16 cellular contexts compared by ENCODE assay signal in genomic region chr3:90011596-90011995, GRCh38.
"Had no signal": no experiment of that assay in that cellular context is flagged by ENCODE, and none has a peak within 500 bp of the region (broad histone marks: within the 10 kb centered on the region; RNA-seq: fewer than 3 reads in every experiment).

No MANE protein-coding gene starts in this region.

- H3K4me3 ChIP-seq: ascending aorta, left lung, spleen, suprapubic skin had no signal

- FAIRE-seq: colon, endometrium, kidney had no signal

- H3K4me3 Mint-ChIP-seq: stimulated activated naive CD8-positive, alpha-beta T cell treated with anti-CD3 and anti-CD28 coated beads, Interleukin-15, Interleukin-2, amounts not matched to agents 100 ng/mL and 50 ng/mL, for 24 hours had no signal

- H3K4me1 ChIP-seq: ascending aorta, spleen had no signal

- ATAC-seq: activated CD4-positive, CD25-positive, alpha-beta regulatory T cell treated with anti-CD3 and anti-CD28 coated beads, Interleukin-2, amount 50 U/mL, for 24 hours; SK-N-SH treated with all-trans-retinoic acid at 6 μM for 48 hours had no signal

- H3K9me3 ChIP-seq: ascending aorta, suprapubic skin had no signal

- H3K27ac Mint-ChIP-seq: stimulated activated naive CD8-positive, alpha-beta T cell treated with anti-CD3 and anti-CD28 coated beads, Interleukin-15, Interleukin-2, amounts not matched to agents 100 ng/mL and 50 ng/mL, for 24 hours had no signal

- H3K36me3 ChIP-seq: ascending aorta, left lung, spleen, suprapubic skin had no signal

- H3K27me3 ChIP-seq: ascending aorta, left lung, spleen, suprapubic skin had no signal

- H3K27me3 Mint-ChIP-seq: stimulated activated naive CD8-positive, alpha-beta T cell treated with anti-CD3 and anti-CD28 coated beads, Interleukin-15, Interleukin-2, amounts not matched to agents 100 ng/mL and 50 ng/mL, for 24 hours had no signal

- DNase-seq: activated naive CD4-positive, alpha-beta T cell; activated T-cell treated with anti-CD3 and anti-CD28 coated beads for 4 hours; kidney; left lung; posterior cingulate gyrus; spleen; T-helper 1 cell; T1000; trophoblast cell had no signal

- H3K27ac ChIP-seq: left lung, spleen, suprapubic skin had no signal
